In the genomic region with DNA sequence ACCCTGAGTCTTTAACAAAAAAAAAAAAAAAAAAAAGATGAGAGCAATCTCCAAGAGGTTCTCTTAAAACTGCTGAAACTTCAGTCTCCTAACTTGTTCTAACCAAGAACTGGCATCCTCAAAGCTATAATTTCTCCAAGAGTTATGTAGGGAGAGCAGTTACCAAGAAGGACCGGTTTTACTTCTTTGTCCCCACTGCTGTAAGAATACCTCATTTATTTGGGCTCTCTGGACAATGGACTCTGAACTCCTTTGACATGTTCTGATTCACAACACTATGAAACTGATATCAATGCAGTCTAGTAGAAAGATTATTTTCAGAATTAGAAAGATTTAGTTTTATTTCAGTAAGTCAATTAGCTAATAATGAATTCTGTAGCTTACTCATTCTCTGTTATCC, we compare ENCODE assay signal across 17 cellular contexts.
"Had no signal": no experiment of that assay in that cellular context is flagged by ENCODE, and none has a peak within 500 bp of the region (broad histone marks: within the 10 kb centered on the region; RNA-seq: fewer than 3 reads in every experiment).

No MANE protein-coding gene starts in this region.

- H3K9me3 Mint-ChIP-seq: activated T-cell treated with anti-CD3 and anti-CD28 coated beads, Interleukin-2, amount 50 U/mL, for 4 hours; naive thymus-derived CD4-positive, alpha-beta T cell; stimulated activated naive CD8-positive, alpha-beta T cell treated with anti-CD3 and anti-CD28 coated beads, Interleukin-15, Interleukin-2, amounts not matched to agents 100 ng/mL and 50 ng/mL, for 24 hours; T-helper 2 cell treated with Interferon-gamma antibody and Interleukin-4, amounts not matched to agents 5 μg/mL and 100 μg/mL, for 36 hours had no signal

- H3K4me1 ChIP-seq: esophagus muscularis mucosa, foreskin keratinocyte had no signal

- H3K4me3 Mint-ChIP-seq: activated CD8-positive, alpha-beta memory T cell treated with anti-CD3 and anti-CD28 coated beads, Interleukin-2, amount 10 ng/mL, durations not matched to agents 7 days and 5 days; activated naive CD8-positive, alpha-beta T cell; activated T-cell treated with anti-CD3 and anti-CD28 coated beads, Interleukin-2, amount 50 U/mL, for 4 hours; naive thymus-derived CD4-positive, alpha-beta T cell; stimulated activated naive CD8-positive, alpha-beta T cell treated with anti-CD3 and anti-CD28 coated beads, Interleukin-15, Interleukin-2, amounts not matched to agents 100 ng/mL and 50 ng/mL, for 24 hours; T-helper 2 cell treated with Interferon-gamma antibody and Interleukin-4, amounts not matched to agents 5 μg/mL and 100 μg/mL, for 36 hours had no signal

- H3K27me3 Mint-ChIP-seq: activated CD8-positive, alpha-beta memory T cell treated with anti-CD3 and anti-CD28 coated beads, Interleukin-2, amount 10 ng/mL, durations not matched to agents 7 days and 5 days; activated naive CD8-positive, alpha-beta T cell; naive thymus-derived CD4-positive, alpha-beta T cell; stimulated activated naive CD8-positive, alpha-beta T cell treated with anti-CD3 and anti-CD28 coated beads, Interleukin-15, Interleukin-2, amounts not matched to agents 100 ng/mL and 50 ng/mL, for 24 hours had no signal

- H3K4me3 ChIP-seq: dorsolateral prefrontal cortex, esophagus muscularis mucosa, testis had no signal

- H3K9me3 ChIP-seq: esophagus muscularis mucosa, testis had no signal

- H3K27me3 ChIP-seq: dorsolateral prefrontal cortex, esophagus muscularis mucosa, foreskin keratinocyte, testis had no signal

- ATAC-seq: activated CD8-positive, alpha-beta memory T cell treated with anti-CD3 and anti-CD28 coated beads, Interleukin-2, amount 10 ng/mL, durations not matched to agents 7 days and 5 days; activated T-cell treated with anti-CD3 and anti-CD28 coated beads, Interleukin-2, amount 50 U/mL, for 4 hours; foreskin keratinocyte; naive thymus-derived CD4-positive, alpha-beta T cell had no signal

- H3K27ac Mint-ChIP-seq: activated CD8-positive, alpha-beta memory T cell treated with anti-CD3 and anti-CD28 coated beads, Interleukin-2, amount 10 ng/mL, durations not matched to agents 7 days and 5 days; activated naive CD8-positive, alpha-beta T cell; naive thymus-derived CD4-positive, alpha-beta T cell; stimulated activated naive CD8-positive, alpha-beta T cell treated with anti-CD3 and anti-CD28 coated beads, Interleukin-15, Interleukin-2, amounts not matched to agents 100 ng/mL and 50 ng/mL, for 24 hours; T-helper 2 cell treated with Interferon-gamma antibody and Interleukin-4, amounts not matched to agents 5 μg/mL and 100 μg/mL, for 36 hours had no signal

- H3K27ac ChIP-seq: dorsolateral prefrontal cortex, esophagus muscularis mucosa, foreskin keratinocyte had no signal

- DNase-seq: activated CD4-positive, alpha-beta T cell treated with anti-CD3 and anti-CD28 coated beads for 1 hour; activated CD4-positive, alpha-beta T cell treated with anti-CD3 and anti-CD28 coated beads, Interleukin-2, amount 50 U/mL, for 48 hours; activated CD8-positive, alpha-beta memory T cell treated with anti-CD3 and anti-CD28 coated beads, Interleukin-2, amount 10 ng/mL, durations not matched to agents 7 days and 5 days; activated gamma-delta T cell; activated T-cell treated with anti-CD3 and anti-CD28 coated beads, Interleukin-2, amount 50 U/mL, for 4 hours; dorsolateral prefrontal cortex; head of caudate nucleus; naive thymus-derived CD4-positive, alpha-beta T cell; stimulated activated CD4-positive, alpha-beta T cell treated with anti-CD3 and anti-CD28 coated beads, Interleukin-15, amount 100 ng/mL, for 24 hours; stimulated activated CD4-positive, alpha-beta T cell treated with anti-CD3 and anti-CD28 coated beads, Interleukin-4, amount 100 ng/mL, for 24 hours; SW 1271; testis had no signal
